ENCODE assay signal across 8 cellular contexts in genomic region chr2:64525323-64525625, GRCh38. TPM values are rescaled to one million over a fixed set of nuclear protein-coding genes. Genes with fewer than 3 reads are reported as not detected.
A peak's percentile ranks its signal among the peaks of the same experiment; 100 is the strongest.
DNase-seq lines count a peak whose midpoint lies in the region; ATAC-seq, FAIRE-seq and TF ChIP-seq lines count a peak whose summit lies in the region.

No MANE protein-coding gene starts in this region.

- H3K4me1 ChIP-seq in pancreas = peaks cover 0 to 25% (median 19%) of the 10 kb centered on the region in 3 donors

- H3K27me3 ChIP-seq in pancreas = no peaks in the 10 kb centered on the region

- DNase-seq in GM03348 (ENCODE audit: low spot score) (peak; percentile 13), epithelial cell of prostate (ENCODE audit: low read depth, low spot score) (no peak), pancreas (no peak), NCI-H1105 (lab: John Stamatoyannopoulos, UW) (no peak)

- no peaks in the 10 kb centered on the region for H3K9me3 ChIP-seq in pancreas

- H3K36me3 ChIP-seq in pancreas = no peaks in the 10 kb centered on the region

- H3K27ac ChIP-seq in VCaP (peak overlapping the region; percentile 95), epithelial cell of prostate (peak overlapping the region; percentile 71), pancreas (peak overlapping the region; percentile 96 to 99 (median 98))

- TF ChIP-seq CTCF in VCaP (conservative IDR thresholded peaks at IDR 0.05) = no peak
- no peak for TF ChIP-seq CTCF in pancreas (IDR thresholded peaks at IDR 0.05)

- intact Hi-C loops in pancreas (cut with DNase I) = no loop called here

- FAIRE-seq in pancreas (lab: Jason Lieb, UNC) = no peak

- peak overlapping the region; percentile 80 to 98 (median 96) for H3K4me3 ChIP-seq in pancreas

- ATAC-seq in HG02973 (IDR thresholded peaks at IDR 0.05; ENCODE audit: unreplicated experiment) (peak; percentile 27), pancreas (peak in 1 of 4 donors; percentile 14), GM21390 (IDR thresholded peaks at IDR 0.05; ENCODE audit: unreplicated experiment) (no peak), HG02870 (IDR thresholded peaks at IDR 0.05; ENCODE audit: unreplicated experiment) (no peak)

- 2 to 4% methylated on average over 4 of the region's 4 CpGs for WGBS in pancreas, 2 donors

RNA-seq across cellular contexts. Expression of gene AFTPH, which starts 1.1 kb away (rescaled TPM):
- total RNA-seq in pancreas = 10 to 100 TPM; 16.1 to 26.3 (median 19.2) TPM
- polyA plus RNA-seq in pancreas = 10 to 100 TPM; 19.7 to 35.4 TPM
